Comparison of ENCODE assay signal across 25 cellular contexts in genomic region chr16:89613954-89614459, GRCh38. TPM values are rescaled to one million over a fixed set of nuclear protein-coding genes. Genes with fewer than 3 reads are reported as not detected.
"Had no signal": no experiment of that assay in that cellular context is flagged by ENCODE, and none has a peak within 500 bp of the region (broad histone marks: within the 10 kb centered on the region; RNA-seq: fewer than 3 reads in every experiment).

No MANE protein-coding gene starts in this region.

- H3K4me3 Mint-ChIP-seq: dendritic cell treated with granulocyte-macrophage colony-stimulating factor and Interleukin-4, amounts not matched to agents 40 ng/mL and 50 ng/mL, for 4 days; endodermal cell; memory B cell; mesothelial cell of epicardium; natural killer cell; neural crest cell; stimulated activated effector memory CD8-positive, alpha-beta T cell treated with anti-CD3 and anti-CD28 coated beads, Interleukin-12 subunit alpha, Interleukin-12 subunit beta, amount 100 ng/mL, for 72 hours had no signal

- H3K9me3 ChIP-seq: esophagus muscularis mucosa, gastrocnemius medialis, left ventricle myocardium inferior, lower lobe of right lung, ovary, tibial artery, upper lobe of left lung, uterus had no signal

- H3K9me3 Mint-ChIP-seq: dendritic cell treated with granulocyte-macrophage colony-stimulating factor and Interleukin-4, amounts not matched to agents 40 ng/mL and 50 ng/mL, for 4 days; mesothelial cell of epicardium; neural crest cell had no signal

- H3K4me1 ChIP-seq: gastrocnemius medialis, lower lobe of right lung, tibial artery, uterus had no signal

- H3K36me3 ChIP-seq: esophagus muscularis mucosa, gastrocnemius medialis, left ventricle myocardium inferior, lower lobe of right lung, ovary, tibial artery, upper lobe of left lung, uterus had no signal

- H3K36me3 Mint-ChIP-seq: memory B cell, mesothelial cell of epicardium, natural killer cell had no signal

- H3K27me3 Mint-ChIP-seq: progenitor cell of endocrine pancreas had no signal

- H3K27me3 ChIP-seq: ovary, upper lobe of left lung, uterus had no signal

- ATAC-seq: gastrocnemius medialis; natural killer cell; stimulated activated effector memory CD8-positive, alpha-beta T cell treated with anti-CD3 and anti-CD28 coated beads, Interleukin-12 subunit alpha, Interleukin-12 subunit beta, amount 100 ng/mL, for 72 hours; stimulated activated naive CD8-positive, alpha-beta T cell treated with anti-CD3 and anti-CD28 coated beads, Interleukin-15, Interleukin-2, amounts not matched to agents 100 U/mL and 50 U/mL, for 24 hours had no signal

- H3K27ac ChIP-seq: esophagus muscularis mucosa, gastrocnemius medialis, left ventricle myocardium inferior, lower lobe of right lung, ovary, tibial artery, upper lobe of left lung, uterus had no signal

- H3K4me3 ChIP-seq: esophagus muscularis mucosa, gastrocnemius medialis, left ventricle myocardium inferior, lower lobe of right lung, ovary, tibial artery, upper lobe of left lung, uterus had no signal

- DNase-seq: gastrocnemius medialis; glutamatergic neuron; islet precursor cell; left ventricle myocardium inferior; lower lobe of right lung; natural killer cell; nucleus accumbens; ovary; right cardiac atrium; stimulated activated CD4-positive, alpha-beta T cell treated with anti-CD3 and anti-CD28 coated beads, Interleukin-4, amount 100 ng/mL, for 1 hour; stimulated activated CD8-positive, alpha-beta memory T cell treated with anti-CD3 and anti-CD28 coated beads, Interleukin-4, amount 100 ng/mL, for 48 hours; stimulated activated naive CD8-positive, alpha-beta T cell treated with anti-CD3 and anti-CD28 coated beads, Interleukin-15, Interleukin-2, amounts not matched to agents 100 U/mL and 50 U/mL, for 24 hours; tibial artery; uterus had no signal

- H3K27ac Mint-ChIP-seq: dendritic cell treated with granulocyte-macrophage colony-stimulating factor and Interleukin-4, amounts not matched to agents 40 ng/mL and 50 ng/mL, for 4 days; memory B cell; mesothelial cell of epicardium; natural killer cell; progenitor cell of endocrine pancreas; stimulated activated effector memory CD8-positive, alpha-beta T cell treated with anti-CD3 and anti-CD28 coated beads, Interleukin-12 subunit alpha, Interleukin-12 subunit beta, amount 100 ng/mL, for 72 hours had no signal

RNA-seq across cellular contexts. Expression of gene DPEP1, which starts 0.6 kb away (rescaled TPM):
- total RNA-seq: fibroblast of villous mesenchyme, gastrocnemius medialis, left ventricle myocardium inferior, myocyte, natural killer cell had no signal

RNA-seq across cellular contexts. Expression of gene CPNE7, which starts 38.4 kb away (rescaled TPM):
- total RNA-seq: gastrocnemius medialis, left ventricle myocardium inferior, right cardiac atrium had no signal
